In the genomic region with DNA sequence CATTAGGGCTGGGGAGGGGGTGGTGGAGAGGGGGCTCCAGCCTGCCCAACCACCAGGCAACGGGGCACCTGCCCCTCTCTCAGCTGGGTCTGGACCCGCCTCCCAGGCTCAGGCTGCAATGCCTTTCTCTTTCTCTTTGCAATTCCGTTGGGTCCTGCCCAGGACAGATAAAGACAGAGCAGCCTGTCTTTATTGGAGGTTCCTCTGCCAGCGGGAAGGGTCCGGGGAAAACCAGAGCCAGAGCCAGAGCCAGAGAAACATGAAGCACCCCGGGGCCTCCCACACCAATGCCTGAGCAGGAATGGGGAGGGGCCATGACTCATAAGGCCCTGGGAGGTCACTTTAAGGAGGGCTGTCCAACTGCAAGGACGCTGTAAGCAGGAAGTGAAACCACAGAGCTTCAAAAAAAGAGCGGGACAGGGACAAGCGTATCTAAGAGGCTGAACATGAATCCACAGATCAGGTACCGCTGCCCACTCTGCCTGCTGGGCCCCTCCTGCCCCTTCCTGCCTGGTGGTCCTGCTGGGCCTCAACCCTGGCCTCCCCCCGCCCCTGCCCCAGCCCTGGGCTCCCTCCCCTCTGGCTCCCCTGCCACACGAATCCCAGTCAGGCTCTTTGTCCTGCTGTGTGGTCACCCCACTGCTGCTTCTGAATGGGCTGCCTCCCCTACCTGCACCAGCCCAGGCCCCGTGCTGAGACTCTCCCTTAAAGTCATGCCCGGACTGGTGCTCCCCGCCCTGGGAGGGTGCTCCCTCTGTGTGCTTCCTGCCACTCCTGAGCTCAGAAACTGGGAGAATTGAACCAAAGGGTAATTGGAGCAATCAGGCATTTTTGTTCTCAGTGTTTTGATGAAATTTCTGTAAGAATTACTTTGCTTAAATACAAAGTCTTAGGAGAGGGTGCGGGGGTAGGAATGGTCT, we compare ENCODE assay signal across 8 cellular contexts. TPM values are rescaled to one million over a fixed set of nuclear protein-coding genes. Genes with fewer than 3 reads are reported as not detected.
DNase-seq lines count a peak whose midpoint lies in the region; ATAC-seq and TF ChIP-seq lines count a peak whose summit lies in the region.

A gene (plus strand): TSS at position 340 of the 920 bp plus-strand sequence. CDS start 107 bp downstream, at position 447.

- H3K9ac ChIP-seq in adipocyte (ENCODE audit: low read length) (peak within 1 kb of the TSS; percentile 34), rectal smooth muscle tissue (ENCODE audit: low read length) (no peak within 1 kb of the TSS)

- DNase-seq in AG09309 (ENCODE audit: low read depth) (peak; percentile 70), SW 1271 (lab: John Stamatoyannopoulos, UW) (peak; percentile 61 to 89), adipocyte (ENCODE audit: low read depth) (peak; percentile 95), right atrium auricular region (ENCODE audit: low spot score) (peak; percentile 92), uterus (peak; percentile 85 to 88)

- peak in 1 of 2 donors; percentile 17 for TF ChIP-seq POLR2A in uterus (IDR thresholded peaks at IDR 0.05)

- ATAC-seq in GM19025 (IDR thresholded peaks at IDR 0.05; ENCODE audit: low read depth, unreplicated experiment) (peak; percentile 52), HG03565 (IDR thresholded peaks at IDR 0.05; ENCODE audit: unreplicated experiment) (peak; percentile 42)

- H3K9me3 ChIP-seq in adipocyte (ENCODE audit: control insufficient read depth, low read length), result no peaks in the 10 kb centered on the region
- no peaks in the 10 kb centered on the region for H3K9me3 ChIP-seq in right atrium auricular region
- H3K9me3 ChIP-seq in uterus, result no peaks in the 10 kb centered on the region

- TF ChIP-seq CTCF in AG09309 (IDR thresholded peaks at IDR 0.05; ENCODE audit: control insufficient read depth, insufficient read depth, low read depth, low read length, missing control alignments), result no peak
- no peak for TF ChIP-seq CTCF in right atrium auricular region (IDR thresholded peaks at IDR 0.05)
- no peak for TF ChIP-seq CTCF in uterus (IDR thresholded peaks at IDR 0.05)

- H3K27me3 ChIP-seq in adipocyte (replicated peaks; ENCODE audit: control insufficient read depth, insufficient read depth, low read length) (no peaks in the 10 kb centered on the region), right atrium auricular region (no peaks in the 10 kb centered on the region), rectal smooth muscle tissue (ENCODE audit: control insufficient read depth, insufficient read depth, low read length) (no peaks in the 10 kb centered on the region), uterus (no peaks in the 10 kb centered on the region)

- peaks cover 9% of the 10 kb centered on the region for H3K4me1 ChIP-seq in adipocyte (ENCODE audit: control insufficient read depth, insufficient read depth, low read length)
- H3K4me1 ChIP-seq in right atrium auricular region, result no peaks in the 10 kb centered on the region
- no peaks in the 10 kb centered on the region for H3K4me1 ChIP-seq in rectal smooth muscle tissue (ENCODE audit: control insufficient read depth, insufficient read depth, low read length)
- H3K4me1 ChIP-seq in uterus, result no peaks in the 10 kb centered on the region

- H3K4me3 ChIP-seq in AG09309 (ENCODE audit: control insufficient read depth, low read depth, low read length) (peak within 1 kb of the TSS; percentile 58), adipocyte (ENCODE audit: low read length) (peak within 1 kb of the TSS; percentile 78), right atrium auricular region (peak within 1 kb of the TSS in 1 of 2 donors; percentile 24), rectal smooth muscle tissue (ENCODE audit: low read length) (peak within 1 kb of the TSS; percentile 45), uterus (peak within 1 kb of the TSS in 1 of 2 donors; percentile 37)

- H3K36me3 ChIP-seq in adipocyte (ENCODE audit: control insufficient read depth, insufficient read depth, low read length, severe bottlenecking) (no peaks in the 10 kb centered on the region), right atrium auricular region (no peaks in the 10 kb centered on the region), rectal smooth muscle tissue (ENCODE audit: control insufficient read depth, insufficient read depth, low read length) (no peaks in the 10 kb centered on the region), uterus (no peaks in the 10 kb centered on the region)

- intact Hi-C loops in uterus (cut with DNase I; ENCODE audit: low total_unique reads), result no loop called here

- H3K27ac ChIP-seq in right atrium auricular region (peak within 1 kb of the TSS in 1 of 2 donors; percentile 26), rectal smooth muscle tissue (ENCODE audit: low read depth, low read length) (peak within 1 kb of the TSS; percentile 17), uterus (peak within 1 kb of the TSS in 1 of 2 donors; percentile 61)

RNA-seq across cellular contexts. Expression of the gene that starts here (rescaled TPM):
- total RNA-seq in right atrium auricular region (under 1 TPM in 1 of 2 donors, not detected in 1; 0.90 TPM), uterus (1 to 10 TPM in 2 of 4 donors, not detected in 2; 1.2 to 1.5 TPM)

Comparison
In these comparisons a context has a peak if more than half of its experiments do, and no peak if none do; other contexts are left out.
1. Peak in DNase-seq in right atrium auricular region; RNA of the gene not detected or under 1 TPM.